Comparison of ENCODE assay signal across 1 cellular context in the genomic region with DNA sequence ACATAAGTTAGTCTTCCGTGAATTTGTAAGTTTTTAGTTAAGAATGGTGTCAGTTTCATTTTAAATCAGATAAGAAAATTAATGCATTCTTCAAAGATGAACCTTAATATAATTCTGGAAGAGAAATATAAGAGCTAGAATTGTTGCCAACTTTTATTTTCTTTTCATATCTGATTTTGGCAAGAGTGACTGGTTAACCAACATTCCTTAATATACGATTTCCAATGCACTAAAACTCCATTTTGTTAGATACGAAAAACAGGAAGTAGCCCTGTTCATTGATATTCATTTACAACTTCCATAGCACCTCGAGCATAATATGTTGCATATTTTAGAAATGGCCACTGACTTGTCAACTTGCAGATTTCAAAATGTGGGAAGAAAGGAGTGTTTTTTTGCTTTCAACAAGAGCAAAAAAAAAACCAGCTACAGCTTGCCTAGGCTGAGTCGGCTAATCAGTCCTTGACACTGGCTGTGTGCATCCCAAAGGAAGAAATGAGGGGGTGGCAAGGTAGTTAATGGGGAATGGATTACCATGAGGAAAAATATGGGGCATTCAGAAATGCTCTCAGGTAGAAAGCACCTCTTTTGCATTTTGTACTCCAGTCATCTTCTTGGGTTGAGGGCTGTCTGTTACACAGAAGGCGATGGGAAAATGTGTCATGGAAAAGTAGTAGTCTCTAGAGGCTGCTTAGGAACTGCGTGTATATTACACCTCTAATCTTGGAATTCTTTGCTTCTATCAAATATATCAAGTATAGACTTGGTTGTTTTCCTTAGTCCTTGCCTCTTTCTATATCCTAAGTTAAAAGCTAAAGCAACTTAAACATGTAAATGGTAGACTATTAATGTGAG.
TF ChIP-seq lines count a peak whose summit lies in the region.

No MANE protein-coding gene starts in this region.

TF ChIP-seq in K562, 482 proteins besides CTCF, POLR2A, EP300 and RAD21 (continued from another document):
- TF ChIP-seq, protein P1, sequence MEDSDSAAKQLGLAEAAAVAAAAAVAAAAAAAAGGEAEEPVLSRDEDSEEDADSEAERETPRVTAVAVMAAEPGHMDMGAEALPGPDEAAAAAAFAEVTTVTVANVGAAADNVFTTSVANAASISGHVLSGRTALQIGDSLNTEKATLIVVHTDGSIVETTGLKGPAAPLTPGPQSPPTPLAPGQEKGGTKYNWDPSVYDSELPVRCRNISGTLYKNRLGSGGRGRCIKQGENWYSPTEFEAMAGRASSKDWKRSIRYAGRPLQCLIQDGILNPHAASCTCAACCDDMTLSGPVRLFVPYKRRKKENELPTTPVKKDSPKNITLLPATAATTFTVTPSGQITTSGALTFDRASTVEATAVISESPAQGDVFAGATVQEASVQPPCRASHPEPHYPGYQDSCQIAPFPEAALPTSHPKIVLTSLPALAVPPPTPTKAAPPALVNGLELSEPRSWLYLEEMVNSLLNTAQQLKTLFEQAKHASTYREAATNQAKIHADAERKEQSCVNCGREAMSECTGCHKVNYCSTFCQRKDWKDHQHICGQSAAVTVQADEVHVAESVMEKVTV (CRISPR knock-in tag; IDR thresholded peaks at IDR 0.05): no peak
- TF ChIP-seq, protein P2, sequence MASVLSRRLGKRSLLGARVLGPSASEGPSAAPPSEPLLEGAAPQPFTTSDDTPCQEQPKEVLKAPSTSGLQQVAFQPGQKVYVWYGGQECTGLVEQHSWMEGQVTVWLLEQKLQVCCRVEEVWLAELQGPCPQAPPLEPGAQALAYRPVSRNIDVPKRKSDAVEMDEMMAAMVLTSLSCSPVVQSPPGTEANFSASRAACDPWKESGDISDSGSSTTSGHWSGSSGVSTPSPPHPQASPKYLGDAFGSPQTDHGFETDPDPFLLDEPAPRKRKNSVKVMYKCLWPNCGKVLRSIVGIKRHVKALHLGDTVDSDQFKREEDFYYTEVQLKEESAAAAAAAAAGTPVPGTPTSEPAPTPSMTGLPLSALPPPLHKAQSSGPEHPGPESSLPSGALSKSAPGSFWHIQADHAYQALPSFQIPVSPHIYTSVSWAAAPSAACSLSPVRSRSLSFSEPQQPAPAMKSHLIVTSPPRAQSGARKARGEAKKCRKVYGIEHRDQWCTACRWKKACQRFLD (CRISPR knock-in tag; IDR thresholded peaks at IDR 0.05): 0 out of 2 replicates have a peak, but pooled peaks have one; percentile 39
- TF ChIP-seq XRCC3 (IDR thresholded peaks at IDR 0.05) (no peak), GABPA (tag; conservative IDR thresholded peaks at IDR 0.05; ENCODE audit: low read depth) (peak; percentile 36), NR2C2 (CRISPR knock-in tag; IDR thresholded peaks at IDR 0.05) (no peak), NR2C2 (tag; IDR thresholded peaks at IDR 0.05) (0 out of 2 replicates have a peak, but pooled peaks have one; percentile 20), ELF1 (tag; IDR thresholded peaks at IDR 0.05) (peak; percentile 44), ZNF197 (CRISPR knock-in tag; IDR thresholded peaks at IDR 0.05; ENCODE audit: low read depth) (0 out of 2 replicates have a peak, but pooled peaks have one; percentile 29), SRSF3 (IDR thresholded peaks at IDR 0.05; ENCODE audit: insufficient read depth, low read length) (no peak), CC2D1A (IDR thresholded peaks at IDR 0.05) (no peak), EZH2 (IDR thresholded peaks at IDR 0.05; ENCODE audit: borderline replicate concordance, low read depth, low read length) (no peak), DPF2 (IDR thresholded peaks at IDR 0.05) (0 out of 2 replicates have a peak, but pooled peaks have one; percentile 10), SMC3 (conservative IDR thresholded peaks at IDR 0.05; ENCODE audit: insufficient read depth, low read depth, low read length) (no peak)
- TF ChIP-seq, protein P3, sequence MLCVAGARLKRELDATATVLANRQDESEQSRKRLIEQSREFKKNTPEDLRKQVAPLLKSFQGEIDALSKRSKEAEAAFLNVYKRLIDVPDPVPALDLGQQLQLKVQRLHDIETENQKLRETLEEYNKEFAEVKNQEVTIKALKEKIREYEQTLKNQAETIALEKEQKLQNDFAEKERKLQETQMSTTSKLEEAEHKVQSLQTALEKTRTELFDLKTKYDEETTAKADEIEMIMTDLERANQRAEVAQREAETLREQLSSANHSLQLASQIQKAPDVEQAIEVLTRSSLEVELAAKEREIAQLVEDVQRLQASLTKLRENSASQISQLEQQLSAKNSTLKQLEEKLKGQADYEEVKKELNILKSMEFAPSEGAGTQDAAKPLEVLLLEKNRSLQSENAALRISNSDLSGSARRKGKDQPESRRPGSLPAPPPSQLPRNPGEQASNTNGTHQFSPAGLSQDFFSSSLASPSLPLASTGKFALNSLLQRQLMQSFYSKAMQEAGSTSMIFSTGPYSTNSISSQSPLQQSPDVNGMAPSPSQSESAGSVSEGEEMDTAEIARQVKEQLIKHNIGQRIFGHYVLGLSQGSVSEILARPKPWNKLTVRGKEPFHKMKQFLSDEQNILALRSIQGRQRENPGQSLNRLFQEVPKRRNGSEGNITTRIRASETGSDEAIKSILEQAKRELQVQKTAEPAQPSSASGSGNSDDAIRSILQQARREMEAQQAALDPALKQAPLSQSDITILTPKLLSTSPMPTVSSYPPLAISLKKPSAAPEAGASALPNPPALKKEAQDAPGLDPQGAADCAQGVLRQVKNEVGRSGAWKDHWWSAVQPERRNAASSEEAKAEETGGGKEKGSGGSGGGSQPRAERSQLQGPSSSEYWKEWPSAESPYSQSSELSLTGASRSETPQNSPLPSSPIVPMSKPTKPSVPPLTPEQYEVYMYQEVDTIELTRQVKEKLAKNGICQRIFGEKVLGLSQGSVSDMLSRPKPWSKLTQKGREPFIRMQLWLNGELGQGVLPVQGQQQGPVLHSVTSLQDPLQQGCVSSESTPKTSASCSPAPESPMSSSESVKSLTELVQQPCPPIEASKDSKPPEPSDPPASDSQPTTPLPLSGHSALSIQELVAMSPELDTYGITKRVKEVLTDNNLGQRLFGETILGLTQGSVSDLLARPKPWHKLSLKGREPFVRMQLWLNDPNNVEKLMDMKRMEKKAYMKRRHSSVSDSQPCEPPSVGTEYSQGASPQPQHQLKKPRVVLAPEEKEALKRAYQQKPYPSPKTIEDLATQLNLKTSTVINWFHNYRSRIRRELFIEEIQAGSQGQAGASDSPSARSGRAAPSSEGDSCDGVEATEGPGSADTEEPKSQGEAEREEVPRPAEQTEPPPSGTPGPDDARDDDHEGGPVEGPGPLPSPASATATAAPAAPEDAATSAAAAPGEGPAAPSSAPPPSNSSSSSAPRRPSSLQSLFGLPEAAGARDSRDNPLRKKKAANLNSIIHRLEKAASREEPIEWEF (CRISPR knock-in tag; IDR thresholded peaks at IDR 0.05): peak; percentile 43; the same call in 1 of the 2 replicates
- TF ChIP-seq, protein P4, sequence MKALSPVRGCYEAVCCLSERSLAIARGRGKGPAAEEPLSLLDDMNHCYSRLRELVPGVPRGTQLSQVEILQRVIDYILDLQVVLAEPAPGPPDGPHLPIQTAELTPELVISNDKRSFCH (CRISPR knock-in tag; IDR thresholded peaks at IDR 0.05): no peak
- TF ChIP-seq, protein P4 (tag; IDR thresholded peaks at IDR 0.05): 0 out of 2 replicates have a peak, but pooled peaks have one; percentile 37
- TF ChIP-seq, protein P5, sequence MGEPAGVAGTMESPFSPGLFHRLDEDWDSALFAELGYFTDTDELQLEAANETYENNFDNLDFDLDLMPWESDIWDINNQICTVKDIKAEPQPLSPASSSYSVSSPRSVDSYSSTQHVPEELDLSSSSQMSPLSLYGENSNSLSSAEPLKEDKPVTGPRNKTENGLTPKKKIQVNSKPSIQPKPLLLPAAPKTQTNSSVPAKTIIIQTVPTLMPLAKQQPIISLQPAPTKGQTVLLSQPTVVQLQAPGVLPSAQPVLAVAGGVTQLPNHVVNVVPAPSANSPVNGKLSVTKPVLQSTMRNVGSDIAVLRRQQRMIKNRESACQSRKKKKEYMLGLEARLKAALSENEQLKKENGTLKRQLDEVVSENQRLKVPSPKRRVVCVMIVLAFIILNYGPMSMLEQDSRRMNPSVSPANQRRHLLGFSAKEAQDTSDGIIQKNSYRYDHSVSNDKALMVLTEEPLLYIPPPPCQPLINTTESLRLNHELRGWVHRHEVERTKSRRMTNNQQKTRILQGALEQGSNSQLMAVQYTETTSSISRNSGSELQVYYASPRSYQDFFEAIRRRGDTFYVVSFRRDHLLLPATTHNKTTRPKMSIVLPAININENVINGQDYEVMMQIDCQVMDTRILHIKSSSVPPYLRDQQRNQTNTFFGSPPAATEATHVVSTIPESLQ (CRISPR knock-in tag; IDR thresholded peaks at IDR 0.05): no peak
- TF ChIP-seq, protein P6, sequence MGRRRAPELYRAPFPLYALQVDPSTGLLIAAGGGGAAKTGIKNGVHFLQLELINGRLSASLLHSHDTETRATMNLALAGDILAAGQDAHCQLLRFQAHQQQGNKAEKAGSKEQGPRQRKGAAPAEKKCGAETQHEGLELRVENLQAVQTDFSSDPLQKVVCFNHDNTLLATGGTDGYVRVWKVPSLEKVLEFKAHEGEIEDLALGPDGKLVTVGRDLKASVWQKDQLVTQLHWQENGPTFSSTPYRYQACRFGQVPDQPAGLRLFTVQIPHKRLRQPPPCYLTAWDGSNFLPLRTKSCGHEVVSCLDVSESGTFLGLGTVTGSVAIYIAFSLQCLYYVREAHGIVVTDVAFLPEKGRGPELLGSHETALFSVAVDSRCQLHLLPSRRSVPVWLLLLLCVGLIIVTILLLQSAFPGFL (CRISPR knock-in tag; IDR thresholded peaks at IDR 0.05): no peak
- TF ChIP-seq, protein P7, sequence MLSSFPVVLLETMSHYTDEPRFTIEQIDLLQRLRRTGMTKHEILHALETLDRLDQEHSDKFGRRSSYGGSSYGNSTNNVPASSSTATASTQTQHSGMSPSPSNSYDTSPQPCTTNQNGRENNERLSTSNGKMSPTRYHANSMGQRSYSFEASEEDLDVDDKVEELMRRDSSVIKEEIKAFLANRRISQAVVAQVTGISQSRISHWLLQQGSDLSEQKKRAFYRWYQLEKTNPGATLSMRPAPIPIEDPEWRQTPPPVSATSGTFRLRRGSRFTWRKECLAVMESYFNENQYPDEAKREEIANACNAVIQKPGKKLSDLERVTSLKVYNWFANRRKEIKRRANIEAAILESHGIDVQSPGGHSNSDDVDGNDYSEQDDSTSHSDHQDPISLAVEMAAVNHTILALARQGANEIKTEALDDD (IDR thresholded peaks at IDR 0.05): peak; percentile 28; the same call in 1 of the 2 replicates
